8 cellular contexts compared by ENCODE assay signal in genomic region chr1:113389356-113389952, GRCh38. TPM values are rescaled to one million over a fixed set of nuclear protein-coding genes. Genes with fewer than 3 reads are reported as not detected.
DNase-seq lines count a peak whose midpoint lies in the region; ATAC-seq, FAIRE-seq and TF ChIP-seq lines count a peak whose summit lies in the region.

No MANE protein-coding gene starts in this region.

- no peak for TF ChIP-seq POLR2A in esophagus squamous epithelium (IDR thresholded peaks at IDR 0.05)
- TF ChIP-seq POLR2A in H54 (IDR thresholded peaks at IDR 0.05; ENCODE audit: low read depth, low read length): no peak

- H3K36me3 ChIP-seq in RWPE2 (ENCODE audit: low read depth) (no peaks in the 10 kb centered on the region), esophagus squamous epithelium (no peaks in the 10 kb centered on the region)

- TF ChIP-seq CTCF in GM12875 (IDR thresholded peaks at IDR 0.05; ENCODE audit: borderline replicate concordance, insufficient read depth, low read depth, low read length): no peak
- TF ChIP-seq CTCF in RWPE2 (IDR thresholded peaks at IDR 0.05; ENCODE audit: poor library complexity, severe bottlenecking): no peak
- no peak for TF ChIP-seq CTCF in esophagus squamous epithelium (IDR thresholded peaks at IDR 0.05)

- intact Hi-C loops in esophagus squamous epithelium (cut with DNase I): no loop called here

- no peak for FAIRE-seq in H54 (lab: Jason Lieb, UNC)

- H3K27me3 ChIP-seq in RWPE2 (ENCODE audit: insufficient read depth, poor library complexity, severe bottlenecking) (no peaks in the 10 kb centered on the region), esophagus squamous epithelium (no peaks in the 10 kb centered on the region)

- DNase-seq in RWPE2 (ENCODE audit: low spot score) (no peak), esophagus squamous epithelium (lab: John Stamatoyannopoulos, UW) (no peak), renal cortical epithelial cell (ENCODE audit: low read depth) (peak; percentile 13), NCI-H524 treated with DMSO at 0.1 percent for 48 hours (lab: John Stamatoyannopoulos, UW) (no peak), H54 (ENCODE audit: insufficient read length, low spot score) (no peak), NCI-H226 (no peak)

- H3K4me3 ChIP-seq in GM12875 (ENCODE audit: low read depth, low read length) (peak overlapping the region; percentile 61), RWPE2 (ENCODE audit: severe bottlenecking) (peak overlapping the region; percentile 89), esophagus squamous epithelium (peak overlapping the region; percentile 74 to 96 (median 92))

- peak overlapping the region; percentile 55 for H3K27ac ChIP-seq in RWPE2 (ENCODE audit: poor library complexity, severe bottlenecking)
- H3K27ac ChIP-seq in esophagus squamous epithelium: peak overlapping the region; percentile 93 to 96 (median 94)

- WGBS in esophagus squamous epithelium, 2 donors: 3% methylated on average over 13 of the region's 13 CpGs

- peaks cover 16% of the 10 kb centered on the region for H3K4me1 ChIP-seq in RWPE2 (ENCODE audit: insufficient read depth, poor library complexity, severe bottlenecking)
- H3K4me1 ChIP-seq in esophagus squamous epithelium: peaks cover 11 to 48% (median 14%) of the 10 kb centered on the region in 3 donors

- no peaks in the 10 kb centered on the region for H3K9me3 ChIP-seq in RWPE2 (ENCODE audit: severe bottlenecking)
- H3K9me3 ChIP-seq in esophagus squamous epithelium: no peaks in the 10 kb centered on the region

- ATAC-seq in RWPE2 (ENCODE audit: low read depth) (no peak), GM19328 (IDR thresholded peaks at IDR 0.05; ENCODE audit: unreplicated experiment) (no peak)

RNA-seq across cellular contexts. Expression of gene MAGI3, which starts 0.9 kb away (rescaled TPM):
- total RNA-seq in esophagus squamous epithelium (10 to 100 TPM; 14.4 to 28.2 (median 24.4) TPM), renal cortical epithelial cell (6.9 and 13.4 TPM in 2 replicates)
